24 cellular contexts compared by ENCODE assay signal in genomic region chr12:50918584-50919316, GRCh38. TPM values are rescaled to one million over a fixed set of nuclear protein-coding genes. Genes with fewer than 3 reads are reported as not detected.
DNase-seq lines count a peak whose midpoint lies in the region; ATAC-seq and TF ChIP-seq lines count a peak whose summit lies in the region.
"Had no signal": no experiment of that assay in that cellular context is flagged by ENCODE, and none has a peak within 500 bp of the region (broad histone marks: within the 10 kb centered on the region; RNA-seq: fewer than 3 reads in every experiment).

No MANE protein-coding gene starts in this region.

- no peak for TF ChIP-seq CTCF in mucosa of descending colon (IDR thresholded peaks at IDR 0.05)

- intact Hi-C loops in mucosa of descending colon (cut with DNase I, micrococcal nuclease): no loop called here
- intact Hi-C loops in activated CD4-positive, alpha-beta T cell treated with anti-CD3 and anti-CD28 coated beads, Interleukin-2, amount 10 ng/mL, durations not matched to agents 24 days and 14 days (cut with micrococcal nuclease): no loop called here

- no peak overlapping the region for H3K4me3 Mint-ChIP-seq in stimulated activated naive B cell treated with anti-CD40 and anti-IgM and Interleukin-4, amounts not matched to agents 10 μg/mL and 1 μg/mL and 100 μg/mL, for 72 hours
- no peak overlapping the region for H3K4me3 Mint-ChIP-seq in activated CD4-positive, alpha-beta T cell treated with anti-CD3 and anti-CD28 coated beads, Interleukin-2, amount 10 ng/mL, durations not matched to agents 24 days and 14 days
- H3K4me3 Mint-ChIP-seq: activated CD4-positive, alpha-beta memory T cell treated with anti-CD3 and anti-CD28 coated beads for 36 hours; activated naive CD4-positive, alpha-beta T cell treated with anti-CD3 and anti-CD28 coated beads, Interleukin-2, amount 50 U/mL, for 24 hours; HFFc6 had no signal

- DNase-seq in amniotic epithelial cell (ENCODE audit: low read depth) (peak; percentile 90), mucosa of descending colon (no peak)
- no peak for DNase-seq in stimulated activated naive B cell treated with anti-CD40 and anti-IgM and Interleukin-4, amounts not matched to agents 10 μg/mL and 1 μg/mL and 100 μg/mL, for 72 hours
- DNase-seq in activated CD4-positive, alpha-beta T cell treated with anti-CD3 and anti-CD28 coated beads, Interleukin-2, amount 10 ng/mL, durations not matched to agents 24 days and 14 days: no peak
- DNase-seq: activated CD4-positive, alpha-beta memory T cell treated with anti-CD3 and anti-CD28 coated beads for 36 hours; activated T-cell treated with anti-CD3 and anti-CD28 coated beads, Interleukin-2, amount 50 U/mL, for 1 hour; COR-L47; DND-41; heart right ventricle; HFFc6; NCI-H1417 treated with DMSO at 0.1 percent for 48 hours; NCI-H2171; nucleus accumbens; PC-9; right cardiac atrium; stimulated activated CD4-positive, alpha-beta T cell treated with anti-CD3 and anti-CD28 coated beads, Interleukin-15, amount 100 ng/mL, for 24 hours; T-helper 2 cell had no signal

- peaks cover 20% of the 10 kb centered on the region for H3K9me3 ChIP-seq in mucosa of descending colon

- peaks cover 5 to 20% of the 10 kb centered on the region in 2 donors for H3K36me3 Mint-ChIP-seq in stimulated activated naive B cell treated with anti-CD40 and anti-IgM and Interleukin-4, amounts not matched to agents 10 μg/mL and 1 μg/mL and 100 μg/mL, for 72 hours
- H3K36me3 Mint-ChIP-seq in activated CD4-positive, alpha-beta T cell treated with anti-CD3 and anti-CD28 coated beads, Interleukin-2, amount 10 ng/mL, durations not matched to agents 24 days and 14 days (ENCODE audit: low read depth): no peaks in the 10 kb centered on the region

- no peaks in the 10 kb centered on the region for H3K36me3 ChIP-seq in mucosa of descending colon (ENCODE audit: low read depth)
- H3K36me3 ChIP-seq: heart right ventricle had no signal

- no peak overlapping the region for H3K4me3 ChIP-seq in mucosa of descending colon
- H3K4me3 ChIP-seq: heart right ventricle, PC-9, tibial nerve had no signal

- peak overlapping the region; percentile 14 for H3K27ac Mint-ChIP-seq in stimulated activated naive B cell treated with anti-CD40 and anti-IgM and Interleukin-4, amounts not matched to agents 10 μg/mL and 1 μg/mL and 100 μg/mL, for 72 hours
- no peak overlapping the region for H3K27ac Mint-ChIP-seq in activated CD4-positive, alpha-beta T cell treated with anti-CD3 and anti-CD28 coated beads, Interleukin-2, amount 10 ng/mL, durations not matched to agents 24 days and 14 days
- H3K27ac Mint-ChIP-seq: activated CD4-positive, alpha-beta memory T cell treated with anti-CD3 and anti-CD28 coated beads for 36 hours; activated naive CD4-positive, alpha-beta T cell treated with anti-CD3 and anti-CD28 coated beads, Interleukin-2, amount 50 U/mL, for 24 hours; HFFc6 had no signal

- H3K27me3 Mint-ChIP-seq in stimulated activated naive B cell treated with anti-CD40 and anti-IgM and Interleukin-4, amounts not matched to agents 10 μg/mL and 1 μg/mL and 100 μg/mL, for 72 hours: no peaks in the 10 kb centered on the region
- no peaks in the 10 kb centered on the region for H3K27me3 Mint-ChIP-seq in activated CD4-positive, alpha-beta T cell treated with anti-CD3 and anti-CD28 coated beads, Interleukin-2, amount 10 ng/mL, durations not matched to agents 24 days and 14 days

- ATAC-seq in GM19035 (IDR thresholded peaks at IDR 0.05; ENCODE audit: unreplicated experiment): peak; percentile 62
- ATAC-seq in HG03280 (IDR thresholded peaks at IDR 0.05; ENCODE audit: unreplicated experiment): peak; percentile 69
- peak in 1 of 2 donors; percentile 65 for ATAC-seq in stimulated activated naive B cell treated with anti-CD40 and anti-IgM and Interleukin-4, amounts not matched to agents 10 μg/mL and 1 μg/mL and 100 μg/mL, for 72 hours (replicated peaks)
- ATAC-seq in GM19395 (IDR thresholded peaks at IDR 0.05; ENCODE audit: unreplicated experiment): no peak
- no peak for ATAC-seq in mucosa of descending colon
- ATAC-seq: heart right ventricle, right cardiac atrium had no signal

- peaks cover 8 to 14% of the 10 kb centered on the region in 2 donors for H3K9me3 Mint-ChIP-seq in stimulated activated naive B cell treated with anti-CD40 and anti-IgM and Interleukin-4, amounts not matched to agents 10 μg/mL and 1 μg/mL and 100 μg/mL, for 72 hours
- peaks cover 22% of the 10 kb centered on the region for H3K9me3 Mint-ChIP-seq in activated CD4-positive, alpha-beta T cell treated with anti-CD3 and anti-CD28 coated beads, Interleukin-2, amount 10 ng/mL, durations not matched to agents 24 days and 14 days

- peaks cover 11% of the 10 kb centered on the region for H3K4me1 ChIP-seq in mucosa of descending colon (ENCODE audit: low read depth)

- peaks cover 17 to 25% of the 10 kb centered on the region in 2 donors for H3K4me1 Mint-ChIP-seq in stimulated activated naive B cell treated with anti-CD40 and anti-IgM and Interleukin-4, amounts not matched to agents 10 μg/mL and 1 μg/mL and 100 μg/mL, for 72 hours
- peaks cover 13% of the 10 kb centered on the region for H3K4me1 Mint-ChIP-seq in activated CD4-positive, alpha-beta T cell treated with anti-CD3 and anti-CD28 coated beads, Interleukin-2, amount 10 ng/mL, durations not matched to agents 24 days and 14 days

RNA-seq across cellular contexts. Expression of gene HIGD1C, which starts 33.6 kb away (rescaled TPM):
- not detected for total RNA-seq in mucosa of descending colon
- total RNA-seq in activated CD4-positive, alpha-beta T cell treated with anti-CD3 and anti-CD28 coated beads, Interleukin-2, amount 10 ng/mL, durations not matched to agents 24 days and 14 days: not detected in 2 replicates
- total RNA-seq: activated CD4-positive, alpha-beta memory T cell treated with anti-CD3 and anti-CD28 coated beads for 36 hours; heart right ventricle; HFFc6; liver; PC-9; right cardiac atrium; SK-MEL-5; tibial nerve had no signal

Comparison
In these comparisons a context has a peak if more than half of its experiments do, and no peak if none do; other contexts are left out.
1. ATAC-seq: peak in GM19035 (single experiment) and HG03280 (single experiment); none in GM19395 (single experiment) and mucosa of descending colon (single experiment).